1 cellular context compared by ENCODE assay signal in the genomic region with DNA sequence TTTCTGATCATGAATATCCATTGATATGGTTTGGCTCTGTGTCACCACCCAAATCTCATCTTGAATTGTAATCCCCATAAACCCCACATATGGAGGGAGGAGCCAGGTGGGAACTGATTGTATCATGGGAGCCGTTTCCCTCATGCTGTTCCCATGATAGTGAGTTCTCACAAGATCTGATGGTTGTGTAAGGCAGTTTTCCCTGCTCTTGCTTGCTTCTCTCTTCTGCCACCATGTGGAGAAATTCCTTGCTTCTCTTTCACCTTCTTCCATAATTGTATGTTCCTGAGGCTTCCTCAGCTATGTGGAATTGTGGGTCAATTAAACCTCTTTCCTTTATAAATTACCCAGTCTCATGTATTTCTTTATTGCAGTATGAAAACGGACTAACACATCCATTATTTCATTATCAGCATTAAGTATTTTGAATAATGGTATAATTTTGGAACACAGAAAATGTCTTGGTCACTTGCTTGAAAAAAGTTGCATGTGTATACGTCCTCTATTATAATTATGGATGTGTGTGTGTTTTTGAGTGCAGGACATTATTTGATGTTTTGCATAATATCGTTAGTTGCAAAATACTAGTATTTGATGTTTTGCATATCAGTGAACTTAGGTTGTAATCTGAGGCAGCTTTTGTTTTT.
TF ChIP-seq lines count a peak whose summit lies in the region.

No MANE protein-coding gene starts in this region.

TF ChIP-seq in HCT116, 20 proteins besides CTCF, POLR2A, EP300 and RAD21 (continued from another document):
- TF ChIP-seq, protein P1, sequence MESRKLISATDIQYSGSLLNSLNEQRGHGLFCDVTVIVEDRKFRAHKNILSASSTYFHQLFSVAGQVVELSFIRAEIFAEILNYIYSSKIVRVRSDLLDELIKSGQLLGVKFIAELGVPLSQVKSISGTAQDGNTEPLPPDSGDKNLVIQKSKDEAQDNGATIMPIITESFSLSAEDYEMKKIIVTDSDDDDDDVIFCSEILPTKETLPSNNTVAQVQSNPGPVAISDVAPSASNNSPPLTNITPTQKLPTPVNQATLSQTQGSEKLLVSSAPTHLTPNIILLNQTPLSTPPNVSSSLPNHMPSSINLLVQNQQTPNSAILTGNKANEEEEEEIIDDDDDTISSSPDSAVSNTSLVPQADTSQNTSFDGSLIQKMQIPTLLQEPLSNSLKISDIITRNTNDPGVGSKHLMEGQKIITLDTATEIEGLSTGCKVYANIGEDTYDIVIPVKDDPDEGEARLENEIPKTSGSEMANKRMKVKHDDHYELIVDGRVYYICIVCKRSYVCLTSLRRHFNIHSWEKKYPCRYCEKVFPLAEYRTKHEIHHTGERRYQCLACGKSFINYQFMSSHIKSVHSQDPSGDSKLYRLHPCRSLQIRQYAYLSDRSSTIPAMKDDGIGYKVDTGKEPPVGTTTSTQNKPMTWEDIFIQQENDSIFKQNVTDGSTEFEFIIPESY (IDR thresholded peaks at IDR 0.05; ENCODE audit: extremely low read depth, insufficient replicate concordance, low read length) = no peak
- TF ChIP-seq ZNF274 (IDR thresholded peaks at IDR 0.05; ENCODE audit: low read depth, low read length) = no peak
